In genomic region chr1:32336963-32337675, GRCh38 we compare ENCODE assay signal across 8 cellular contexts. TPM values are rescaled to one million over a fixed set of nuclear protein-coding genes. Genes with fewer than 3 reads are reported as not detected.
DNase-seq lines count a peak whose midpoint lies in the region; ATAC-seq and TF ChIP-seq lines count a peak whose summit lies in the region.

No MANE protein-coding gene starts in this region.

- H3K79me2 ChIP-seq in neural progenitor cell (ENCODE audit: low read depth) (peaks cover 35% of the 10 kb centered on the region), SK-N-SH (ENCODE audit: insufficient read depth) (peaks cover 36% of the 10 kb centered on the region)

- H3K4me1 ChIP-seq in BLaER1 treated with 17β-estradiol and CSF1 and Interleukin-3, amounts not matched to agents 10 nM and 100 nM = peaks cover 71 to 89% (median 82%) of the 10 kb centered on the region in 10 experiments
- H3K4me1 ChIP-seq in neural progenitor cell (peaks cover 36% of the 10 kb centered on the region), SK-N-SH (ENCODE audit: control insufficient read depth in 1 of 2, insufficient read depth in 2 of 2, low read depth in 1 of 2, low read length in 1 of 2) (peaks cover 8 to 31% of the 10 kb centered on the region in 2 experiments; a peak in 3 of 4 replicates)

- POLR2A ChIA-PET in SK-N-SH (lab: Yijun Ruan, JAX) = interaction anchor here (1.3 to 2.1 kb wide), 4 partner anchors 9 to 25 kb away, joined by 4 to 24 read pairs (median 6); no protein-coding TSS in a partner anchor

- H3K27ac Mint-ChIP-seq in HFFc6 = no peak overlapping the region
- no peak overlapping the region for H3K27ac Mint-ChIP-seq in neural progenitor cell

- TF ChIP-seq CTCF in HFFc6 (IDR thresholded peaks at IDR 0.05) = no peak
- no peak for TF ChIP-seq CTCF in neural progenitor cell (IDR thresholded peaks at IDR 0.05)
- no peak for TF ChIP-seq CTCF in SK-N-SH (IDR thresholded peaks at IDR 0.05)

- ATAC-seq in HG02938 (IDR thresholded peaks at IDR 0.05; ENCODE audit: unreplicated experiment) = no peak
- no peak for ATAC-seq in GM21360 (IDR thresholded peaks at IDR 0.05; ENCODE audit: unreplicated experiment)

- peaks cover 6 to 64% (median 43%) of the 10 kb centered on the region in 11 experiments; a peak in 21 of 22 replicates for H4K20me1 ChIP-seq in BLaER1 treated with 17β-estradiol and CSF1 and Interleukin-3, amounts not matched to agents 10 nM and 100 nM
- H4K20me1 ChIP-seq in neural progenitor cell (ENCODE audit: low read depth) (peaks cover 37% of the 10 kb centered on the region), SK-N-SH (ENCODE audit: insufficient read depth) (peaks cover 27% of the 10 kb centered on the region)

- no peak overlapping the region for H2AFZ ChIP-seq in neural progenitor cell (replicated peaks)
- no peak overlapping the region for H2AFZ ChIP-seq in SK-N-SH (ENCODE audit: low read depth)

- no peaks in the 10 kb centered on the region for H3K9me3 ChIP-seq in BLaER1 treated with 17β-estradiol and CSF1 and Interleukin-3, amounts not matched to agents 10 nM and 100 nM (replicated peaks in 1 of 11)
- H3K9me3 ChIP-seq in neural progenitor cell (ENCODE audit: low read depth) (no peaks in the 10 kb centered on the region), SK-N-SH (no peaks in the 10 kb centered on the region)

- H3K4me2 ChIP-seq in BLaER1 treated with 17β-estradiol and CSF1 and Interleukin-3, amounts not matched to agents 10 nM and 100 nM = peak overlapping the region; percentile 94 to 100 (median 98)
- no peak overlapping the region for H3K4me2 ChIP-seq in neural progenitor cell
- no peak overlapping the region; the same call in 1 of the 2 replicates for H3K4me2 ChIP-seq in SK-N-SH

- H3K36me3 Mint-ChIP-seq in HFFc6 (ENCODE audit: low read depth) (peaks cover 5% of the 10 kb centered on the region; the same call in 1 of the 2 replicates), neural progenitor cell (peaks cover 18% of the 10 kb centered on the region)

- WGBS in SK-N-SH (ENCODE audit: low lambda C conversion rate) = 80% methylated on average over 2 of the region's 8 CpGs

- peak overlapping the region in 9 of 10 experiments; percentile 75 to 97 (median 95); a peak in 16 of 20 replicates for H3K4me3 ChIP-seq in BLaER1 treated with 17β-estradiol and CSF1 and Interleukin-3, amounts not matched to agents 10 nM and 100 nM
- H3K4me3 ChIP-seq in neural progenitor cell = no peak overlapping the region
- H3K4me3 ChIP-seq in SK-N-SH (ENCODE audit: low read depth in 2 of 2, low read length in 1 of 2) = no peak overlapping the region

- H3K9me2 ChIP-seq in SK-N-SH = no peaks in the 10 kb centered on the region

- no peak for TF ChIP-seq RAD21 in SK-N-SH (IDR thresholded peaks at IDR 0.05; ENCODE audit: low read length)

- H3K9me3 Mint-ChIP-seq in HFFc6 = no peaks in the 10 kb centered on the region
- H3K9me3 Mint-ChIP-seq in neural progenitor cell = no peaks in the 10 kb centered on the region

- no peak for TF ChIP-seq EP300 in SK-N-SH (IDR thresholded peaks at IDR 0.05; ENCODE audit: borderline replicate concordance in 1 of 2, low read depth in 1 of 2, low read length in 1 of 2)

- H3K4me3 Mint-ChIP-seq in HFFc6 (peak overlapping the region; percentile 56), neural progenitor cell (peak overlapping the region; percentile 84)

- DNase-seq in HFFc6 (no peak), T1000 (lab: John Stamatoyannopoulos, UW) (peak; percentile 45), neural progenitor cell (ENCODE audit: low spot score) (no peak), SK-N-SH (no peak)
- peak; percentile 22 for DNase-seq in effector CD8-positive, alpha-beta T cell (lab: John Stamatoyannopoulos, UW)

- peaks cover 4% of the 10 kb centered on the region for H3K27me3 Mint-ChIP-seq in HFFc6 (ENCODE audit: insufficient read depth)
- H3K27me3 Mint-ChIP-seq in neural progenitor cell (ENCODE audit: insufficient read depth, low read depth) = peaks cover 17% of the 10 kb centered on the region

- H3K4me1 Mint-ChIP-seq in HFFc6 (ENCODE audit: low read depth) (peaks cover 32% of the 10 kb centered on the region), neural progenitor cell (peaks cover 37% of the 10 kb centered on the region)

- H3K9ac ChIP-seq in BLaER1 treated with 17β-estradiol and CSF1 and Interleukin-3, amounts not matched to agents 10 nM and 100 nM = peak overlapping the region in 9 of 11 experiments; percentile 90 to 99 (median 97); a peak in 17 of 22 replicates
- H3K9ac ChIP-seq in neural progenitor cell (no peak overlapping the region), SK-N-SH (no peak overlapping the region)

- H3K36me3 ChIP-seq in BLaER1 treated with 17β-estradiol and CSF1 and Interleukin-3, amounts not matched to agents 10 nM and 100 nM = peaks cover 14 to 29% (median 29%) of the 10 kb centered on the region in 11 experiments
- H3K36me3 ChIP-seq in neural progenitor cell = peaks cover 6% of the 10 kb centered on the region
- H3K36me3 ChIP-seq in SK-N-SH (replicated peaks in 1 of 2; ENCODE audit: control insufficient read depth in 1 of 2, insufficient read depth in 2 of 2, low read length in 1 of 2) = peaks cover 14 to 22% of the 10 kb centered on the region in 2 experiments

- H3K27ac ChIP-seq in BLaER1 treated with 17β-estradiol and CSF1 and Interleukin-3, amounts not matched to agents 10 nM and 100 nM = peak overlapping the region in 9 of 11 experiments; percentile 62 to 94 (median 76); a peak in 18 of 22 replicates
- H3K27ac ChIP-seq in neural progenitor cell = no peak overlapping the region
- H3K27ac ChIP-seq in SK-N-SH (ENCODE audit: low read depth in 2 of 2, low read length in 1 of 2) = no peak overlapping the region

- no peaks in the 10 kb centered on the region for H3K27me3 ChIP-seq in BLaER1 treated with 17β-estradiol and CSF1 and Interleukin-3, amounts not matched to agents 10 nM and 100 nM
- H3K27me3 ChIP-seq in neural progenitor cell (peaks cover 7% of the 10 kb centered on the region), SK-N-SH (ENCODE audit: insufficient read depth) (no peaks in the 10 kb centered on the region)

- CTCF ChIA-PET in SK-N-SH (lab: Yijun Ruan, JAX) = interaction anchor here (1.1 to 3.7 kb wide), 6 partner anchors 8 to 121 kb away, joined by 3 to 24 read pairs (median 4); partner anchors contain the start of gene BSDC1

- H3F3A ChIP-seq in neural progenitor cell (ENCODE audit: low read depth) (peaks cover 45% of the 10 kb centered on the region), SK-N-SH (replicated peaks; ENCODE audit: insufficient read depth) (peaks cover 11% of the 10 kb centered on the region)

TF ChIP-seq in SK-N-SH, 30 proteins besides CTCF, POLR2A, EP300 and RAD21 (continues in another document):
- TF ChIP-seq GABPA (IDR thresholded peaks at IDR 0.05; ENCODE audit: low read depth) (no peak), PBX3 (IDR thresholded peaks at IDR 0.05) (no peak), FOXJ3 (CRISPR knock-in tag; IDR thresholded peaks at IDR 0.05) (no peak), USF2 (IDR thresholded peaks at IDR 0.05; ENCODE audit: borderline replicate concordance, low read depth, low read length) (no peak)

RNA-seq across cellular contexts. Expression of gene MARCKSL1, which starts 1.1 kb away (rescaled TPM):
- total RNA-seq in HFFc6 (2021; fragmentation: NEBNext Ultra II Directional; extraction: Animal tissue kit (Norgen Biotek cat#: 25700)) = 10 to 100 TPM in 4 of 6 experiments, 1 to 10 TPM in 2; 7.8 to 12.8 (median 11.4) TPM
- 258 and 542 TPM in 2 replicates for total RNA-seq in neural progenitor cell (ENCODE audit: low replicate concordance)
- 254 and 275 TPM in 2 replicates for polyA plus RNA-seq in SK-N-SH (2012; rRNA removed)
- 257 and 303 TPM in 2 replicates for polyA plus RNA-seq in SK-N-SH (2012; cell fraction: cytosol; rRNA removed)
- polyA plus RNA-seq in SK-N-SH (2012; cell fraction: nucleus; rRNA removed) = 94.4 and 121 TPM in 2 replicates

RNA-seq across cellular contexts. Expression of gene FAM229A, which starts 25.2 kb away (rescaled TPM):
- 1 to 10 TPM; 1.1 to 3.0 (median 1.7) TPM for total RNA-seq in HFFc6 (2021; fragmentation: NEBNext Ultra II Directional; extraction: Animal tissue kit (Norgen Biotek cat#: 25700))
- 3.8 and 7.6 TPM in 2 replicates for total RNA-seq in neural progenitor cell (ENCODE audit: low replicate concordance)
- polyA plus RNA-seq in SK-N-SH (2012; rRNA removed) = 8.0 and 10.0 TPM in 2 replicates
- polyA plus RNA-seq in SK-N-SH (2012; cell fraction: cytosol; rRNA removed) = 0.63 and 1.8 TPM in 2 replicates
- 114 and 147 TPM in 2 replicates for polyA plus RNA-seq in SK-N-SH (2012; cell fraction: nucleus; rRNA removed)

RNA-seq across cellular contexts. Expression of gene TSSK3, which starts 25.2 kb away (rescaled TPM):
- 1 to 10 TPM in 1 of 6 experiments, under 1 TPM in 5; 0.38 to 1.2 (median 0.72) TPM for total RNA-seq in HFFc6 (2021; fragmentation: NEBNext Ultra II Directional; extraction: Animal tissue kit (Norgen Biotek cat#: 25700))
- total RNA-seq in neural progenitor cell (ENCODE audit: low replicate concordance) = not detected in 2 replicates
- 0.28 and 0.86 TPM in 2 replicates for polyA plus RNA-seq in SK-N-SH (2012; rRNA removed)
- polyA plus RNA-seq in SK-N-SH (2012; cell fraction: cytosol; rRNA removed) = 0.20 and 0.21 TPM in 2 replicates
- polyA plus RNA-seq in SK-N-SH (2012; cell fraction: nucleus; rRNA removed) = 5.2 and 5.6 TPM in 2 replicates

RNA-seq across cellular contexts. Expression of gene HDAC1, which starts 45.2 kb away (rescaled TPM):
- total RNA-seq in HFFc6 (2021; fragmentation: NEBNext Ultra II Directional; extraction: Animal tissue kit (Norgen Biotek cat#: 25700)) = 10 to 100 TPM; 78.5 to 94.9 (median 92.2) TPM
- total RNA-seq in neural progenitor cell (ENCODE audit: low replicate concordance) = 129 and 145 TPM in 2 replicates
- polyA plus RNA-seq in SK-N-SH (2012; rRNA removed) = 172 and 226 TPM in 2 replicates
- polyA plus RNA-seq in SK-N-SH (2012; cell fraction: cytosol; rRNA removed) = 152 and 171 TPM in 2 replicates
- 246 and 333 TPM in 2 replicates for polyA plus RNA-seq in SK-N-SH (2012; cell fraction: nucleus; rRNA removed)

RNA-seq across cellular contexts. Expression of gene BSDC1, which starts 57.1 kb away (rescaled TPM):
- 10 to 100 TPM; 52.9 to 65.5 (median 60.1) TPM for total RNA-seq in HFFc6 (2021; fragmentation: NEBNext Ultra II Directional; extraction: Animal tissue kit (Norgen Biotek cat#: 25700))
- 47.5 and 67.4 TPM in 2 replicates for total RNA-seq in neural progenitor cell (ENCODE audit: low replicate concordance)
- polyA plus RNA-seq in SK-N-SH (2012; rRNA removed) = 51.0 and 65.7 TPM in 2 replicates
- 37.8 and 46.0 TPM in 2 replicates for polyA plus RNA-seq in SK-N-SH (2012; cell fraction: cytosol; rRNA removed)
- polyA plus RNA-seq in SK-N-SH (2012; cell fraction: nucleus; rRNA removed) = 138 and 143 TPM in 2 replicates

Comparison
In these comparisons a context has a peak if more than half of its experiments do, and no peak if none do; other contexts are left out.
1. H3K27ac ChIP-seq: peak in BLaER1 treated with 17β-estradiol and CSF1 and Interleukin-3, amounts not matched to agents 10 nM and 100 nM (9 of 11); none in neural progenitor cell (single experiment) and SK-N-SH (0 of 2).
2. H3K4me2 ChIP-seq: peak in BLaER1 treated with 17β-estradiol and CSF1 and Interleukin-3, amounts not matched to agents 10 nM and 100 nM (11 of 11); none in neural progenitor cell (single experiment) and SK-N-SH (single experiment).
3. H3K4me3 ChIP-seq: peak in BLaER1 treated with 17β-estradiol and CSF1 and Interleukin-3, amounts not matched to agents 10 nM and 100 nM (9 of 10); none in neural progenitor cell (single experiment) and SK-N-SH (0 of 2).
4. H3K9ac ChIP-seq: peak in BLaER1 treated with 17β-estradiol and CSF1 and Interleukin-3, amounts not matched to agents 10 nM and 100 nM (9 of 11); none in neural progenitor cell (single experiment) and SK-N-SH (single experiment).
5. DNase-seq: peak in T1000 (single experiment) and effector CD8-positive, alpha-beta T cell (single experiment); none in HFFc6 (single experiment), neural progenitor cell (single experiment) and SK-N-SH (single experiment).
6. RNA of gene MARCKSL1, which starts 1.1 kb away (total RNA-seq): 258 to 542 TPM in neural progenitor cell; 7.8 to 12.8 TPM in HFFc6; every median in the first group is over 10 times any median in the second.